In genomic region chr18:70288171-70288850, GRCh38 we compare ENCODE assay signal across 8 cellular contexts. TPM values are rescaled to one million over a fixed set of nuclear protein-coding genes. Genes with fewer than 3 reads are reported as not detected.
DNase-seq lines count a peak whose midpoint lies in the region; ATAC-seq and TF ChIP-seq lines count a peak whose summit lies in the region.

No MANE protein-coding gene starts in this region.

- POLR2A ChIA-PET in CD4-positive, alpha-beta T cell (lab: Charles Lee), result no interaction called here
- POLR2A ChIA-PET in activated B cell treated with CpG ODN at 0.5 μM for 24 hours (lab: Charles Lee), result no interaction called here

- WGBS in gastroesophageal sphincter (ENCODE audit: low coverage in 1 of 2), 2 donors, result 2 to 11% methylated on average over 4 to 12 of the region's 50 CpGs

- no peak for ATAC-seq in CD4-positive, alpha-beta T cell (ENCODE audit: poor library complexity)
- peak; percentile 25 for ATAC-seq in GM18909 (IDR thresholded peaks at IDR 0.05; ENCODE audit: poor library complexity, unreplicated experiment)
- ATAC-seq in HG03103 (IDR thresholded peaks at IDR 0.05; ENCODE audit: low read depth, unreplicated experiment), result peak; percentile 8
- no peak for ATAC-seq in activated B cell treated with CpG ODN at 0.5 μM for 24 hours (ENCODE audit: low read depth)
- ATAC-seq in gastroesophageal sphincter, result peak; percentile 56
- ATAC-seq in effector memory CD8-positive, alpha-beta T cell (replicated peaks), result no peak

- H3K9me3 ChIP-seq in CD4-positive, alpha-beta T cell (ENCODE audit: control insufficient read depth, low read length), result no peaks in the 10 kb centered on the region
- no peaks in the 10 kb centered on the region for H3K9me3 ChIP-seq in gastroesophageal sphincter

- peaks cover 12% of the 10 kb centered on the region for H3K4me1 Mint-ChIP-seq in CD4-positive, alpha-beta T cell (ENCODE audit: low read depth)
- H3K4me1 Mint-ChIP-seq in activated B cell treated with CpG ODN at 0.5 μM for 24 hours, result peaks cover 13% of the 10 kb centered on the region
- H3K4me1 Mint-ChIP-seq in osteocyte (ENCODE audit: unreplicated experiment), result peaks cover 41% of the 10 kb centered on the region
- H3K4me1 Mint-ChIP-seq in effector memory CD8-positive, alpha-beta T cell (ENCODE audit: low read depth in 2 of 2), result no peaks in the 10 kb centered on the region

- DNase-seq in CD4-positive, alpha-beta T cell, result no peak
- DNase-seq in activated B cell treated with CpG ODN at 0.5 μM for 24 hours (no peak), osteocyte (ENCODE audit: extremely low spot score, unreplicated experiment) (no peak), midbrain (lab: John Stamatoyannopoulos, UW) (no peak)
- DNase-seq in effector memory CD8-positive, alpha-beta T cell, result no peak

- H3K4me1 ChIP-seq in gastroesophageal sphincter, result peaks cover 8 to 40% (median 9%) of the 10 kb centered on the region in 3 donors

- H3K27me3 ChIP-seq in CD4-positive, alpha-beta T cell (ENCODE audit: control insufficient read depth, insufficient read depth, low read length), result peaks cover 10% of the 10 kb centered on the region
- H3K27me3 ChIP-seq in gastroesophageal sphincter, result no peaks in the 10 kb centered on the region

- TF ChIP-seq EP300 in gastroesophageal sphincter (IDR thresholded peaks at IDR 0.05), result no peak

- H3K27ac Mint-ChIP-seq in CD4-positive, alpha-beta T cell, result no peak overlapping the region
- H3K27ac Mint-ChIP-seq in activated B cell treated with CpG ODN at 0.5 μM for 24 hours (no peak overlapping the region), osteocyte (ENCODE audit: unreplicated experiment) (peak overlapping the region; percentile 64)
- no peak overlapping the region for H3K27ac Mint-ChIP-seq in effector memory CD8-positive, alpha-beta T cell

- CTCF ChIA-PET in CD4-positive, alpha-beta T cell (lab: Charles Lee), result no interaction called here
- CTCF ChIA-PET in activated B cell treated with CpG ODN at 0.5 μM for 24 hours (lab: Charles Lee), result no interaction called here

- H3K4me3 ChIP-seq in gastroesophageal sphincter, result peak overlapping the region; percentile 57 to 87

- H3K27ac ChIP-seq in CD4-positive, alpha-beta T cell (ENCODE audit: low read depth, low read length), result no peak overlapping the region
- peak overlapping the region; percentile 57 to 93 (median 91) for H3K27ac ChIP-seq in gastroesophageal sphincter

- no peaks in the 10 kb centered on the region for H3K9me3 Mint-ChIP-seq in CD4-positive, alpha-beta T cell
- H3K9me3 Mint-ChIP-seq in activated B cell treated with CpG ODN at 0.5 μM for 24 hours (no peaks in the 10 kb centered on the region), osteocyte (ENCODE audit: unreplicated experiment) (no peaks in the 10 kb centered on the region)
- H3K9me3 Mint-ChIP-seq in effector memory CD8-positive, alpha-beta T cell, result peaks cover 0 to 2% of the 10 kb centered on the region in 2 donors

- no peak for TF ChIP-seq CTCF in CD4-positive, alpha-beta T cell (IDR thresholded peaks at IDR 0.05)
- TF ChIP-seq CTCF in activated B cell treated with CpG ODN at 0.5 μM for 24 hours (IDR thresholded peaks at IDR 0.05) (no peak), gastroesophageal sphincter (IDR thresholded peaks at IDR 0.05) (no peak), osteocyte (IDR thresholded peaks at IDR 0.05) (no peak)

- intact Hi-C loops in CD4-positive, alpha-beta T cell (cut with DNase I, micrococcal nuclease), result no loop called here
- intact Hi-C loops in activated B cell treated with CpG ODN at 0.5 μM for 24 hours (cut with micrococcal nuclease), result loop anchor here (5.0 kb wide), 1 partner anchor 164 kb away; no protein-coding TSS in a partner anchor

- H3K36me3 Mint-ChIP-seq in CD4-positive, alpha-beta T cell (ENCODE audit: low read depth), result no peaks in the 10 kb centered on the region
- no peaks in the 10 kb centered on the region for H3K36me3 Mint-ChIP-seq in activated B cell treated with CpG ODN at 0.5 μM for 24 hours (ENCODE audit: low read depth)
- peaks cover 5% of the 10 kb centered on the region for H3K36me3 Mint-ChIP-seq in osteocyte (ENCODE audit: unreplicated experiment)
- no peaks in the 10 kb centered on the region for H3K36me3 Mint-ChIP-seq in effector memory CD8-positive, alpha-beta T cell (ENCODE audit: insufficient read depth)

- no peaks in the 10 kb centered on the region for H3K36me3 ChIP-seq in gastroesophageal sphincter

- peak overlapping the region; percentile 59 for H3K4me3 Mint-ChIP-seq in CD4-positive, alpha-beta T cell
- H3K4me3 Mint-ChIP-seq in activated B cell treated with CpG ODN at 0.5 μM for 24 hours (peak overlapping the region; percentile 58), osteocyte (ENCODE audit: unreplicated experiment) (peak overlapping the region; percentile 66)
- peak overlapping the region in 1 of 2 donors; percentile 60 for H3K4me3 Mint-ChIP-seq in effector memory CD8-positive, alpha-beta T cell

- no peak for TF ChIP-seq POLR2A in gastroesophageal sphincter (IDR thresholded peaks at IDR 0.05)

- H3K27me3 Mint-ChIP-seq in CD4-positive, alpha-beta T cell, result peaks cover 35% of the 10 kb centered on the region
- peaks cover 24% of the 10 kb centered on the region for H3K27me3 Mint-ChIP-seq in activated B cell treated with CpG ODN at 0.5 μM for 24 hours
- H3K27me3 Mint-ChIP-seq in osteocyte (ENCODE audit: unreplicated experiment), result no peaks in the 10 kb centered on the region
- H3K27me3 Mint-ChIP-seq in effector memory CD8-positive, alpha-beta T cell, result peaks cover 26 to 40% of the 10 kb centered on the region in 2 donors

RNA-seq across cellular contexts. Expression of gene SOCS6, which starts 0.5 kb away (rescaled TPM):
- 1 to 10 TPM; 1.8 to 2.5 TPM for total RNA-seq in CD4-positive, alpha-beta T cell
- 1.1 and 1.6 TPM in 2 replicates for total RNA-seq in activated B cell treated with CpG ODN at 0.5 μM for 24 hours
- 10 to 100 TPM; 21.5 to 25.3 (median 23.6) TPM for total RNA-seq in gastroesophageal sphincter
- 19.4 and 19.9 TPM in 2 replicates for total RNA-seq in osteocyte

Comparison
In these comparisons a context has a peak if more than half of its experiments do, and no peak if none do; other contexts are left out.
1. ATAC-seq: peak in GM18909 (single experiment), HG03103 (single experiment) and gastroesophageal sphincter (single experiment); none in CD4-positive, alpha-beta T cell (single experiment), activated B cell treated with CpG ODN at 0.5 μM for 24 hours (single experiment) and effector memory CD8-positive, alpha-beta T cell (single experiment).